12 cellular contexts compared by ENCODE assay signal in the genomic region with DNA sequence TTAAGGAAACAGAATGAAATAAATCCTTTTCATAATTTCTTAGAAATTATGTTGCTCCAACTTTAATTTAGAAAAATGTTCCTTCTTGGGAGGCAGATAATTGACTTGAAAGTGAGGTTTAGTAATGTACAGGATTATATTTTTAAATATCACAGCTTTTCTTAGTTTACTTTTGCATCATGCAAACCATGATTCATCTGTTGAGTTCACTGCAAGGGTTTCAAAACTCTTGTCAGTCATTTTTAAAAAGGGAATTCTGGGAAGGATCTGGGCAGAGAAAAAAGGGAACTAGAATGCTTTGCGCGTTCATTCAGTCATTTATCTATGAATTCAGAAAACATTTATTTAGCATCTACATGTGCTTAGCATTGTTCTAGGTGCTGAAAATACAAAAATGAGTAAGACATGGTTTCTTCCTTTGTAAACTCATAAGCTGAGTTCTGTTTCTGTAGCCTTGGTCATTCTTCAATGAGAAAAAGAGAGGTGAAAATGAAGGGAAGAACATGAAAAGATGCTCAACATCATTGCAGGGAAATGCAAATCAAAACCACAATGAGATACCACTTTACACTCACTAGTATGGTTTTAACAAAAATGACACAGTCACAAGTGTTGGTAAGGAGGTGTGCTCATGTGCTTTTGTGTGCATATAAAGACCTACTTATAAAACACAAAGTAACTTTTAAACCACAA.
DNase-seq lines count a peak whose midpoint lies in the region; ATAC-seq, FAIRE-seq and TF ChIP-seq lines count a peak whose summit lies in the region.
"Had no signal": no experiment of that assay in that cellular context is flagged by ENCODE, and none has a peak within 500 bp of the region (broad histone marks: within the 10 kb centered on the region; RNA-seq: fewer than 3 reads in every experiment).

No MANE protein-coding gene starts in this region.

- peaks cover 16% of the 10 kb centered on the region for H3K4me1 Mint-ChIP-seq in MCF 10A (ENCODE audit: insufficient read depth, unreplicated experiment)
- H3K4me1 Mint-ChIP-seq in type B pancreatic cell (ENCODE audit: unreplicated experiment) = peaks cover 25% of the 10 kb centered on the region
- H3K4me1 Mint-ChIP-seq in glutamatergic neuron (ENCODE audit: low read depth, unreplicated experiment) = no peaks in the 10 kb centered on the region

- no peaks in the 10 kb centered on the region for H3K27me3 ChIP-seq in breast epithelium
- H3K27me3 ChIP-seq in small intestine (ENCODE audit: control insufficient read depth in 2 of 2, insufficient read depth in 2 of 2, low read length in 2 of 2) = no peaks in the 10 kb centered on the region
- no peaks in the 10 kb centered on the region for H3K27me3 ChIP-seq in tibial nerve
- H3K27me3 ChIP-seq: brain microvascular endothelial cell had no signal

- CTCF ChIA-PET in MCF 10A (lab: Yijun Ruan, JAX) = interaction anchor here (0.6 to 1.3 kb wide), 2 partner anchors 66 to 271 kb away, joined by 3 to 4 read pairs; no protein-coding TSS in a partner anchor

- TF ChIP-seq POLR2A in breast epithelium (IDR thresholded peaks at IDR 0.05) = no peak
- TF ChIP-seq POLR2A in tibial nerve (IDR thresholded peaks at IDR 0.05) = no peak

- no peak for FAIRE-seq in small intestine (lab: Jason Lieb, UNC)

- H3K36me3 Mint-ChIP-seq in MCF 10A (ENCODE audit: insufficient read depth, unreplicated experiment) (no peaks in the 10 kb centered on the region), type B pancreatic cell (no peaks in the 10 kb centered on the region), glutamatergic neuron (ENCODE audit: unreplicated experiment) (no peaks in the 10 kb centered on the region)

- TF ChIP-seq CTCF in MCF 10A (IDR thresholded peaks at IDR 0.05; ENCODE audit: unreplicated experiment) (no peak), breast epithelium (IDR thresholded peaks at IDR 0.05) (no peak), type B pancreatic cell (conservative IDR thresholded peaks at IDR 0.05) (no peak), glutamatergic neuron (IDR thresholded peaks at IDR 0.05; ENCODE audit: partially characterized antibody, unreplicated experiment) (no peak), tibial nerve (IDR thresholded peaks at IDR 0.05) (no peak)

- ATAC-seq in HG02678 (IDR thresholded peaks at IDR 0.05; ENCODE audit: unreplicated experiment) = peak; percentile 63
- ATAC-seq in HG03558 (IDR thresholded peaks at IDR 0.05; ENCODE audit: extremely low read depth, unreplicated experiment) = peak; percentile 78
- ATAC-seq: Panc1 had no signal

- H3K36me3 ChIP-seq in breast epithelium = no peaks in the 10 kb centered on the region
- peaks cover 0 to 2% of the 10 kb centered on the region in 2 donors for H3K36me3 ChIP-seq in small intestine (ENCODE audit: control insufficient read depth in 2 of 2, insufficient read depth in 2 of 2, low read length in 2 of 2)
- no peaks in the 10 kb centered on the region for H3K36me3 ChIP-seq in tibial nerve
- H3K36me3 ChIP-seq: brain microvascular endothelial cell had no signal

- H3K27ac ChIP-seq in breast epithelium (no peak overlapping the region), small intestine (ENCODE audit: low read depth in 1 of 2, low read length in 1 of 2) (no peak overlapping the region), tibial nerve (no peak overlapping the region)
- H3K27ac ChIP-seq: brain microvascular endothelial cell had no signal

- no peak overlapping the region for H3K4me3 ChIP-seq in breast epithelium
- H3K4me3 ChIP-seq in small intestine (ENCODE audit: low read depth in 1 of 2, low read length in 2 of 2) = no peak overlapping the region
- H3K4me3 ChIP-seq in tibial nerve = no peak overlapping the region

- H3K4me1 ChIP-seq in breast epithelium (no peaks in the 10 kb centered on the region), small intestine (ENCODE audit: control insufficient read depth in 2 of 2, insufficient read depth in 1 of 2, low read depth in 1 of 2, low read length in 1 of 2) (no peaks in the 10 kb centered on the region), tibial nerve (no peaks in the 10 kb centered on the region)

- no peaks in the 10 kb centered on the region for H3K9me3 Mint-ChIP-seq in MCF 10A (ENCODE audit: unreplicated experiment)
- no peaks in the 10 kb centered on the region for H3K9me3 Mint-ChIP-seq in type B pancreatic cell
- no peaks in the 10 kb centered on the region for H3K9me3 Mint-ChIP-seq in glutamatergic neuron (ENCODE audit: unreplicated experiment)

- H3K27me3 Mint-ChIP-seq in MCF 10A (ENCODE audit: insufficient read depth, unreplicated experiment) (no peaks in the 10 kb centered on the region), type B pancreatic cell (no peaks in the 10 kb centered on the region), glutamatergic neuron (ENCODE audit: unreplicated experiment) (no peaks in the 10 kb centered on the region)

- H3K4me3 Mint-ChIP-seq in MCF 10A (ENCODE audit: unreplicated experiment) = no peak overlapping the region
- H3K4me3 Mint-ChIP-seq in type B pancreatic cell = no peak overlapping the region
- H3K4me3 Mint-ChIP-seq in glutamatergic neuron (ENCODE audit: unreplicated experiment) = no peak overlapping the region

- H3K9me3 ChIP-seq in breast epithelium = no peaks in the 10 kb centered on the region
- H3K9me3 ChIP-seq in small intestine (ENCODE audit: control insufficient read depth, low read depth) = no peaks in the 10 kb centered on the region
- no peaks in the 10 kb centered on the region for H3K9me3 ChIP-seq in tibial nerve

- POLR2A ChIA-PET in MCF 10A (lab: Yijun Ruan, JAX) = interaction anchor here (0.9 to 1.2 kb wide), 2 partner anchors 26 to 67 kb away, joined by 3 read pairs; no protein-coding TSS in a partner anchor

- TF ChIP-seq EP300 in tibial nerve (IDR thresholded peaks at IDR 0.05) = no peak

- intact Hi-C loops in MCF 10A (cut with micrococcal nuclease) = no loop called here
- intact Hi-C loops in breast epithelium (cut with DNase I; ENCODE audit: low total_unique reads) = no loop called here

- no TSS peak for BruUV-seq in MCF 10A (replicated peaks; lab: Mats Ljungman, UMichigan)

- 72 to 78% (median 77%) methylated on average over 2 of the region's 2 CpGs for WGBS in small intestine, 3 donors
- 86% methylated on average over 2 of the region's 2 CpGs for WGBS in tibial nerve, 2 donors

- peak overlapping the region; percentile 42 for H3K27ac Mint-ChIP-seq in MCF 10A (ENCODE audit: low read depth, unreplicated experiment)
- H3K27ac Mint-ChIP-seq in type B pancreatic cell = peak overlapping the region; percentile 54
- H3K27ac Mint-ChIP-seq in glutamatergic neuron (ENCODE audit: unreplicated experiment) = no peak overlapping the region

- DNase-seq in MCF 10A (ENCODE audit: unreplicated experiment) = peak; percentile 10
- DNase-seq in breast epithelium (ENCODE audit: low spot score in 2 of 2) = no peak
- no peak for DNase-seq in type B pancreatic cell (ENCODE audit: extremely low spot score, unreplicated experiment)
- no peak for DNase-seq in glutamatergic neuron
- DNase-seq in small intestine = no peak
- no peak for DNase-seq in tibial nerve (ENCODE audit: low spot score in 2 of 2)
- DNase-seq: activated CD4-positive, CD25-positive, alpha-beta regulatory T cell; brain microvascular endothelial cell; midbrain had no signal
